ENCODE assay signal across 8 cellular contexts in genomic region chr7:116863168-116863670, GRCh38. TPM values are rescaled to one million over a fixed set of nuclear protein-coding genes. Genes with fewer than 3 reads are reported as not detected.
DNase-seq lines count a peak whose midpoint lies in the region; ATAC-seq, FAIRE-seq and TF ChIP-seq lines count a peak whose summit lies in the region.

No MANE protein-coding gene starts in this region.

- no peak for TF ChIP-seq EP300 in GM12878 (IDR thresholded peaks at IDR 0.05; ENCODE audit: borderline replicate concordance in 1 of 2, control insufficient read depth in 1 of 2, low read depth in 2 of 2, low read length in 2 of 2)

- TF ChIP-seq RAD21 in GM12878 (IDR thresholded peaks at IDR 0.05; ENCODE audit: insufficient read depth, low read depth, low read length) = 0 out of 2 replicates have a peak, but pooled peaks have one; percentile 12

- peak overlapping the region; percentile 92 for H3K27ac ChIP-seq in GM12878 (ENCODE audit: control insufficient read depth, insufficient read depth)
- H3K27ac ChIP-seq in small intestine (ENCODE audit: low read depth in 1 of 2, low read length in 1 of 2) = peak overlapping the region; percentile 94 to 99

- H3K4me1 ChIP-seq in GM12878 (ENCODE audit: control insufficient read depth, insufficient read depth, low read length) (no peaks in the 10 kb centered on the region), small intestine (ENCODE audit: control insufficient read depth in 2 of 2, insufficient read depth in 1 of 2, low read depth in 1 of 2, low read length in 1 of 2) (peaks cover 0 to 2% of the 10 kb centered on the region in 2 donors)

- in situ Hi-C loops in G401 (cut with HindIII; ENCODE audit: low sequenced_read_pairs) = loop anchor here (5.0 kb wide), 1 partner anchor 34 kb away; no protein-coding TSS in a partner anchor
- in situ Hi-C loops in GM12878 (cut with MboI) = no loop called here

- H3K27me3 ChIP-seq in GM12878 (replicated peaks in 1 of 2; ENCODE audit: control insufficient read depth in 2 of 2, insufficient read depth in 2 of 2, low read length in 1 of 2) = no peaks in the 10 kb centered on the region
- no peaks in the 10 kb centered on the region for H3K27me3 ChIP-seq in small intestine (ENCODE audit: control insufficient read depth in 2 of 2, insufficient read depth in 2 of 2, low read length in 2 of 2)

- peak overlapping the region; percentile 76 for H3K4me2 ChIP-seq in GM12878 (ENCODE audit: control insufficient read depth, insufficient read depth)

- CTCF ChIA-PET in GM12878 (lab: Yijun Ruan, JAX) = interaction anchor here (0.7 to 1.2 kb wide), 2 partner anchors 15 to 263 kb away, joined by 3 to 4 read pairs; no protein-coding TSS in a partner anchor

- H3K9me3 ChIP-seq in GM12878 (replicated peaks; ENCODE audit: control insufficient read depth, insufficient read depth, low read length) = no peaks in the 10 kb centered on the region; the same call in 2 of the 3 replicates
- H3K9me3 ChIP-seq in small intestine (ENCODE audit: control insufficient read depth, low read depth) = no peaks in the 10 kb centered on the region

- no peak for TF ChIP-seq CTCF in GM12878 (IDR thresholded peaks at IDR 0.05 in 2 of 3, conservative IDR thresholded peaks at IDR 0.05 in 1 of 3; ENCODE audit: control insufficient read depth in 2 of 3, extremely low read depth in 1 of 3, insufficient read depth in 1 of 3, low read depth in 3 of 3, low read length in 3 of 3)

- peak; percentile 4 for ATAC-seq in GM12878
- ATAC-seq in HG02840 (IDR thresholded peaks at IDR 0.05; ENCODE audit: low FRiP score, unreplicated experiment) = no peak

- H3K4me3 ChIP-seq in GM12878 (peak overlapping the region; percentile 100), small intestine (ENCODE audit: low read depth in 1 of 2, low read length in 2 of 2) (peak overlapping the region; percentile 93 to 99)

- BruUV-seq in GM12878 (replicated peaks; lab: Mats Ljungman, UMichigan) = no TSS peak

- no peak for TF ChIP-seq POLR2A in GM12878 (IDR thresholded peaks at IDR 0.05; ENCODE audit: low read depth, low read length)

- under 1% methylated on average over 15 of the region's 15 CpGs for WGBS in GM12878 (ENCODE audit: insufficient coverage, insufficient replicate concordance, low lambda C conversion rate, missing lambda C conversion rate)
- 0 to 1% (median 1%) methylated on average over 14 to 15 of the region's 15 CpGs for WGBS in small intestine, 3 donors

- RAD21 ChIA-PET in GM12878 (lab: Charles Lee; ENCODE audit: unreplicated experiment) = no interaction called here

- FAIRE-seq in GM12878 (lab: Jason Lieb, UNC) (no peak), small intestine (lab: Jason Lieb, UNC) (no peak)

- POLR2A ChIA-PET in GM12878 (lab: Charles Lee) = interaction anchor here (0.6 kb wide), 1 partner anchor 37 kb away, joined by 4 read pairs; no protein-coding TSS in a partner anchor

- peak overlapping the region; percentile 45; the same call in 1 of the 2 replicates for H2AFZ ChIP-seq in GM12878 (ENCODE audit: control insufficient read depth, low read depth, low read length)

- SMC1A ChIA-PET in GM12878 (lab: Charles Lee; ENCODE audit: uncharacterized antibody, unreplicated experiment) = no interaction called here

- DNase-seq in G401 (ENCODE audit: low spot score) (peak; percentile 26), H4 (ENCODE audit: low spot score) (peak; percentile 14), NCI-H2171 treated with DMSO at 0.1 percent for 48 hours (lab: John Stamatoyannopoulos, UW) (peak; percentile 49), GM12878 (ENCODE audit: low read depth, low spot score) (no peak), iPS-NIHi7 (ENCODE audit: extremely low spot score) (peak; percentile 49), small intestine (peak; percentile 40)
- no peak for DNase-seq in effector CD4-positive, alpha-beta T cell

- intact Hi-C loops in GM12878 (cut with micrococcal nuclease; ENCODE audit: unreplicated experiment) = loop anchor here (5.0 kb wide), 1 partner anchor 1319 kb away; the partner anchor contains the start of gene LSM8

- no peaks in the 10 kb centered on the region for H4K20me1 ChIP-seq in GM12878 (ENCODE audit: control insufficient read depth, insufficient read depth)

- H3K36me3 ChIP-seq in GM12878 (ENCODE audit: control insufficient read depth in 2 of 2, insufficient read depth in 2 of 2, low read length in 1 of 2) = peaks cover 0 to 2% of the 10 kb centered on the region in 2 experiments; a peak in 1 of 4 replicates
- H3K36me3 ChIP-seq in small intestine (ENCODE audit: control insufficient read depth in 2 of 2, insufficient read depth in 2 of 2, low read length in 2 of 2) = no peaks in the 10 kb centered on the region

- peak overlapping the region; percentile 88 for H3K9ac ChIP-seq in GM12878 (ENCODE audit: control insufficient read depth, insufficient read depth, low read length)

- peaks cover 57% of the 10 kb centered on the region for H3K79me2 ChIP-seq in GM12878 (ENCODE audit: control insufficient read depth, insufficient read depth, low read length)

TF ChIP-seq in GM12878, 131 proteins besides CTCF, POLR2A, EP300 and RAD21:
- no peak for TF ChIP-seq ZNF384 (IDR thresholded peaks at IDR 0.05; ENCODE audit: borderline replicate concordance, low read depth, low read length)
- TF ChIP-seq IKZF1 (conservative IDR thresholded peaks at IDR 0.05) = no peak
- TF ChIP-seq, protein P1, sequence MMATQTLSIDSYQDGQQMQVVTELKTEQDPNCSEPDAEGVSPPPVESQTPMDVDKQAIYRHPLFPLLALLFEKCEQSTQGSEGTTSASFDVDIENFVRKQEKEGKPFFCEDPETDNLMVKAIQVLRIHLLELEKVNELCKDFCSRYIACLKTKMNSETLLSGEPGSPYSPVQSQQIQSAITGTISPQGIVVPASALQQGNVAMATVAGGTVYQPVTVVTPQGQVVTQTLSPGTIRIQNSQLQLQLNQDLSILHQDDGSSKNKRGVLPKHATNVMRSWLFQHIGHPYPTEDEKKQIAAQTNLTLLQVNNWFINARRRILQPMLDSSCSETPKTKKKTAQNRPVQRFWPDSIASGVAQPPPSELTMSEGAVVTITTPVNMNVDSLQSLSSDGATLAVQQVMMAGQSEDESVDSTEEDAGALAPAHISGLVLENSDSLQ (IDR thresholded peaks at IDR 0.05) = no peak
- TF ChIP-seq LARP7 (IDR thresholded peaks at IDR 0.05) = no peak
- no peak for TF ChIP-seq MTA2 (IDR thresholded peaks at IDR 0.05; ENCODE audit: low read depth)
- TF ChIP-seq PAX8 (IDR thresholded peaks at IDR 0.05) = no peak
- TF ChIP-seq WRNIP1 (IDR thresholded peaks at IDR 0.05; ENCODE audit: borderline replicate concordance, low read depth, low read length) = 0 out of 2 replicates have a peak, but pooled peaks have one; percentile 60

RNA-seq across cellular contexts. Expression of gene CAPZA2, which starts 0.8 kb away (rescaled TPM):
- total RNA-seq in G401 (2014; rRNA removed; shearing (Covaris generic)) = 143 and 193 TPM in 2 replicates
- 120 and 139 TPM in 2 replicates for total RNA-seq in H4 (2014; rRNA removed; shearing (Covaris generic))
- total RNA-seq in GM12878 (2013; cell fraction: nucleolus; rRNA removed) = 99.2 and 113 TPM in 2 replicates
- total RNA-seq in GM12878 (2014; rRNA removed) (50.0 and 72.9 TPM in 2 replicates), GM12878 (2014; rRNA removed; fragmentation: Illumina TruSeq; extraction: Trizol) (104 and 108 TPM in 2 replicates), GM12878 (2021) (126 and 135 TPM in 2 replicates)
- polyA plus RNA-seq in GM12878 (2011; ENCODE audit: low read depth) = 38.7 TPM
- polyA plus RNA-seq in GM12878 (2011; rRNA removed) (103 and 186 TPM in 2 replicates), GM12878 (2014; fragmentation: Illumina TruSeq; extraction: Trizol) (100.0 and 103 TPM in 2 replicates), GM12878 (2014; fragmentation: Nextera tagmentation; extraction: Ambion mirVana) (100 to 1,000 TPM; 159 to 379 TPM), GM12878 (2014; rRNA removed) (42.9 and 58.2 TPM in 2 replicates), GM12878 (2016; fragmentation: Nextera tagmentation; extraction: Ambion mirVana) (100 to 1,000 TPM; 172 to 176 TPM), small intestine (10 to 100 TPM; 84.6 to 95.9 (median 86.6) TPM)
- polyA plus RNA-seq in GM12878 (2011; cell fraction: cytosol; rRNA removed) = 21.6 and 23.2 TPM in 2 replicates
- 24.9 and 25.1 TPM in 2 replicates for polyA plus RNA-seq in GM12878 (2011; cell fraction: nucleus; rRNA removed)
- 50.2 and 59.7 TPM in 2 replicates for polyA plus RNA-seq in GM12878 (2012)
- 46.4 and 58.7 TPM in 2 replicates for polyA minus RNA-seq in GM12878 (2011; rRNA and poly(A)+ RNA removed)
- polyA minus RNA-seq in GM12878 (2011; cell fraction: cytosol; rRNA and poly(A)+ RNA removed) = 22.6 and 22.9 TPM in 2 replicates
- 38.0 and 58.4 TPM in 2 replicates for polyA minus RNA-seq in GM12878 (2011; cell fraction: nucleus; rRNA and poly(A)+ RNA removed)

Comparison
In these comparisons a context has a peak if more than half of its experiments do, and no peak if none do; other contexts are left out.
1. DNase-seq: peak in G401 (single experiment), H4 (single experiment), NCI-H2171 treated with DMSO at 0.1 percent for 48 hours (single experiment), iPS-NIHi7 (single experiment) and small intestine (single experiment); none in GM12878 (single experiment) and effector CD4-positive, alpha-beta T cell (single experiment).